In the genomic region with DNA sequence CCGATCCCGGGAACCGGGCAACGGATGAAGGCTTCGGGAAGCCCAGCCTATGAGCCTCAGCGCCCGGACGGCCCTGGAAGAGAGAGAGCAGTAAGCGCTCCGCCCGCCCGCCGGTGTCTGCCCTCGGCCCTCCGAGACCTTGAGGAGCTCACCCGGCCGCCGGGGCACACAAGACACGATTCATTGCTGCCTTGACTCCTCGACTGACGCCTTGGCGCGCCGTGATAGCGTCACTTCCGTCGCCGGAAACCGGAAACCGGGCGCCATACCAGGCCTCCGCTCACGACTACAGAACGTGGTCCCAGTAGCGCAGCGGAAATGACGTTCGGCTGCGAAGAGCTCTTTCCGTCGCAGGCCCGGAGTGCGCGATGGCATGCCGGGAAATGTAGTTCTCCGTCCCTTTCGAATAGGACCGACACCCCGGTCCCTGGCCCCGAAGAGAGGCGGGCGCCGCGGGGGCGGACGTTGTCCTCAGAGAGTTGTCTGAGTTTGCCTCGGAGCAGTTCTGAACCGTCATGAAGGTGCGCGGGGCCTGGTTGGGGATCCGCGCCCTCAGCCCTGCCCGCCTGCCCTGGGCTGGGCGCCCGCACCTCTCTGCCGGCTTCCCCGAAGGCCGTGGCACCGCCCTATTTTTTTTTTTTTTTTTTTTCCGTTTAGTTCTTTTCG, we compare ENCODE assay signal across 8 cellular contexts. TPM values are rescaled to one million over a fixed set of nuclear protein-coding genes. Genes with fewer than 3 reads are reported as not detected.
DNase-seq lines count a peak whose midpoint lies in the region; ATAC-seq and TF ChIP-seq lines count a peak whose summit lies in the region.

A gene (minus strand): TSS at position 208 of the 666 bp plus-strand sequence. CDS start 24 bp downstream, at position 184.

- TF ChIP-seq POLR2A in GM19099 (IDR thresholded peaks at IDR 0.05; ENCODE audit: extremely low read depth, insufficient read length, low read depth), result peak; percentile 83

- H3K4me1 Mint-ChIP-seq in chondrocyte (ENCODE audit: low read depth), result peaks cover 31% of the 10 kb centered on the region

- H3K27me3 Mint-ChIP-seq in chondrocyte (ENCODE audit: low read depth), result no peaks in the 10 kb centered on the region

- no peaks in the 10 kb centered on the region for H3K9me3 Mint-ChIP-seq in chondrocyte (ENCODE audit: low read depth)

- no peak for TF ChIP-seq CTCF in chondrocyte (IDR thresholded peaks at IDR 0.05)
- TF ChIP-seq CTCF in kidney epithelial cell (IDR thresholded peaks at IDR 0.05; ENCODE audit: insufficient read depth, low read length, poor library complexity, severe bottlenecking), result no peak

- peak within 1 kb of the TSS; percentile 86 for H3K4me3 ChIP-seq in kidney epithelial cell (ENCODE audit: low read depth, low read length)

- H3K27me3 ChIP-seq in kidney epithelial cell (ENCODE audit: control insufficient read depth, insufficient read depth, low read length), result no peaks in the 10 kb centered on the region

- H3K36me3 ChIP-seq in kidney epithelial cell (ENCODE audit: control insufficient read depth, insufficient read depth, low read length), result no peaks in the 10 kb centered on the region

- peak within 1 kb of the TSS; percentile 99 for H3K27ac Mint-ChIP-seq in chondrocyte (ENCODE audit: unreplicated experiment)

- H3K4me3 Mint-ChIP-seq in chondrocyte (ENCODE audit: unreplicated experiment), result peak within 1 kb of the TSS; percentile 91

- no peaks in the 10 kb centered on the region for H3K36me3 Mint-ChIP-seq in chondrocyte (ENCODE audit: low read depth)

- DNase-seq in AG20443 (ENCODE audit: low spot score), result peak; percentile 98
- DNase-seq in NCI-H510A (lab: John Stamatoyannopoulos, UW), result peak; percentile 87
- peak; percentile 97 to 98 for DNase-seq in activated CD4-positive, alpha-beta T cell treated with anti-CD3 and anti-CD28 coated beads for 24 hours (ENCODE audit: low read depth in 2 of 2)
- peak; percentile 100 for DNase-seq in chondrocyte (ENCODE audit: low spot score)
- DNase-seq in kidney epithelial cell (ENCODE audit: low read depth), result peak; percentile 94
- peak; percentile 98 for DNase-seq in stimulated activated CD4-positive, alpha-beta T cell treated with anti-CD3 and anti-CD28 coated beads, Interleukin-15, amount 100 ng/mL, for 48 hours (ENCODE audit: low read depth in 2 of 2)

- peak; percentile 93 for ATAC-seq in HG03432 (IDR thresholded peaks at IDR 0.05; ENCODE audit: unreplicated experiment)

RNA-seq across cellular contexts. Expression of the gene that starts here (rescaled TPM):
- 7.9 to 11.0 TPM (median 9.3 TPM) in 3 replicates for total RNA-seq in chondrocyte
- total RNA-seq in kidney epithelial cell, result 25.2 and 26.6 TPM in 2 replicates

Comparison
In these comparisons a context has a peak if more than half of its experiments do, and no peak if none do; other contexts are left out.
1. Peak in every context shown above with its lines: DNase-seq, ATAC-seq and H3K4me3 ChIP-seq.